In genomic region chr17:44109312-44109630, GRCh38 we compare ENCODE assay signal across 1 cellular context.
TF ChIP-seq lines count a peak whose summit lies in the region.

No MANE protein-coding gene starts in this region.

TF ChIP-seq in liver, 16 proteins besides CTCF, POLR2A, EP300 and RAD21 (continued from another document):
- TF ChIP-seq REST (IDR thresholded peaks at IDR 0.05): no peak
- TF ChIP-seq SP1 (IDR thresholded peaks at IDR 0.05): no peak
- TF ChIP-seq, protein P1, sequence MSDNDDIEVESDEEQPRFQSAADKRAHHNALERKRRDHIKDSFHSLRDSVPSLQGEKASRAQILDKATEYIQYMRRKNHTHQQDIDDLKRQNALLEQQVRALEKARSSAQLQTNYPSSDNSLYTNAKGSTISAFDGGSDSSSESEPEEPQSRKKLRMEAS (IDR thresholded peaks at IDR 0.05): no peak
- TF ChIP-seq RXRA (IDR thresholded peaks at IDR 0.05): no peak
- TF ChIP-seq, protein P2, sequence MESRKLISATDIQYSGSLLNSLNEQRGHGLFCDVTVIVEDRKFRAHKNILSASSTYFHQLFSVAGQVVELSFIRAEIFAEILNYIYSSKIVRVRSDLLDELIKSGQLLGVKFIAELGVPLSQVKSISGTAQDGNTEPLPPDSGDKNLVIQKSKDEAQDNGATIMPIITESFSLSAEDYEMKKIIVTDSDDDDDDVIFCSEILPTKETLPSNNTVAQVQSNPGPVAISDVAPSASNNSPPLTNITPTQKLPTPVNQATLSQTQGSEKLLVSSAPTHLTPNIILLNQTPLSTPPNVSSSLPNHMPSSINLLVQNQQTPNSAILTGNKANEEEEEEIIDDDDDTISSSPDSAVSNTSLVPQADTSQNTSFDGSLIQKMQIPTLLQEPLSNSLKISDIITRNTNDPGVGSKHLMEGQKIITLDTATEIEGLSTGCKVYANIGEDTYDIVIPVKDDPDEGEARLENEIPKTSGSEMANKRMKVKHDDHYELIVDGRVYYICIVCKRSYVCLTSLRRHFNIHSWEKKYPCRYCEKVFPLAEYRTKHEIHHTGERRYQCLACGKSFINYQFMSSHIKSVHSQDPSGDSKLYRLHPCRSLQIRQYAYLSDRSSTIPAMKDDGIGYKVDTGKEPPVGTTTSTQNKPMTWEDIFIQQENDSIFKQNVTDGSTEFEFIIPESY (IDR thresholded peaks at IDR 0.05): no peak
